In the genomic region with DNA sequence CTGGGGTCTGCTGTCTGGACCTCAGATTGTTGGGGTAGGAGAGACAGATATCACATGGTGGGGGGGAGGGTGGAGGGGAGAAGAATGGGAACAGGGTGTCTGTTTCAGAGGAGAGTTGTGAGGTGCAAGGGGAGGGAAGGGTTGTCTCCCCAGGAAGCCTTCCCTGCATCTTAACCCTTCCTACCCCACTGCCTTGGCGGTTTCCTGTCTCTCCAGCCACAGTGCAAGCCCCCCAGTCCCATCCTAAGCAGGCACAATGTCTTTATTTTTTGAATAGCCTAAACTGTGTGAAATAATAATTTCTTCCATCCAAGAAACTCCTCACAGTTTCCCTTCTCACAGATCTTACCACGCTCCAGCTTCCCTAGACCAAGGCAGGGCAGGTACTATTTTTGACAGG, we compare ENCODE assay signal across 25 cellular contexts. TPM values are rescaled to one million over a fixed set of nuclear protein-coding genes. Genes with fewer than 3 reads are reported as not detected.
DNase-seq lines count a peak whose midpoint lies in the region; ATAC-seq, FAIRE-seq and TF ChIP-seq lines count a peak whose summit lies in the region.
"Had no signal": no experiment of that assay in that cellular context is flagged by ENCODE, and none has a peak within 500 bp of the region (broad histone marks: within the 10 kb centered on the region; RNA-seq: fewer than 3 reads in every experiment).

No MANE protein-coding gene starts in this region.

- CTCF ChIA-PET in GM10248 (lab: Yijun Ruan, JAX) = no interaction called here

- H3K9me3 Mint-ChIP-seq in endodermal cell (no peaks in the 10 kb centered on the region), natural killer cell (no peaks in the 10 kb centered on the region)
- H3K9me3 Mint-ChIP-seq: activated naive CD4-positive, alpha-beta T cell treated with anti-CD3 and anti-CD28 coated beads, Interleukin-2, amount 10 ng/mL, durations not matched to agents 7 days and 5 days; activated T-cell treated with anti-CD3 and anti-CD28 coated beads, Interleukin-2, amount 50 U/mL, for 4 hours had no signal

- H3K9me3 ChIP-seq in BLaER1 (no peaks in the 10 kb centered on the region), HUES48 (ENCODE audit: control insufficient read depth, insufficient read depth, low read length) (no peaks in the 10 kb centered on the region), endodermal cell (ENCODE audit: control insufficient read depth, low read length) (no peaks in the 10 kb centered on the region), Karpas-422 (ENCODE audit: low read length) (no peaks in the 10 kb centered on the region)
- H3K9me3 ChIP-seq: A549, Peyer's patch, uterus had no signal

- H3K4me1 Mint-ChIP-seq in endodermal cell (peaks cover 62% of the 10 kb centered on the region), natural killer cell (peaks cover 44 to 50% of the 10 kb centered on the region in 2 donors)

- no peak overlapping the region for H3K4me3 ChIP-seq in BLaER1
- peak overlapping the region; percentile 65 for H3K4me3 ChIP-seq in HUES48 (ENCODE audit: low read depth, low read length)
- H3K4me3 ChIP-seq in endodermal cell (ENCODE audit: low read length) = peak overlapping the region; percentile 94
- no peak overlapping the region for H3K4me3 ChIP-seq in Karpas-422 (ENCODE audit: low read length)
- H3K4me3 ChIP-seq: A549, Peyer's patch, SK-N-MC, uterus had no signal

- ATAC-seq in natural killer cell (no peak), GM21576 (IDR thresholded peaks at IDR 0.05; ENCODE audit: unreplicated experiment) (no peak)
- ATAC-seq: A549; activated T-cell treated with anti-CD3 and anti-CD28 coated beads, Interleukin-2, amount 50 U/mL, for 4 hours; esophagus mucosa; right cardiac atrium had no signal

- intact Hi-C loops in natural killer cell (cut with micrococcal nuclease) = no loop called here

- H3K9ac ChIP-seq in BLaER1 (no peak overlapping the region), HUES48 (ENCODE audit: low read depth, low read length) (no peak overlapping the region), endodermal cell (ENCODE audit: extremely low read depth, low read length, poor library complexity, severe bottlenecking) (no peak overlapping the region), Karpas-422 (ENCODE audit: low read length) (no peak overlapping the region)

- POLR2A ChIA-PET in GM10248 (lab: Yijun Ruan, JAX) = no interaction called here

- H3K27ac ChIP-seq in BLaER1 (no peak overlapping the region), HUES48 (ENCODE audit: low read depth, low read length) (no peak overlapping the region), endodermal cell (ENCODE audit: low read depth, low read length) (no peak overlapping the region), Karpas-422 (ENCODE audit: low read length) (no peak overlapping the region)
- H3K27ac ChIP-seq: A549, C4-2B, Peyer's patch, SK-N-MC had no signal

- peaks cover 27% of the 10 kb centered on the region for H3K27me3 ChIP-seq in BLaER1
- H3K27me3 ChIP-seq in HUES48 (ENCODE audit: control insufficient read depth, insufficient read depth, low read length) = peaks cover 87% of the 10 kb centered on the region
- peaks cover 12% of the 10 kb centered on the region for H3K27me3 ChIP-seq in endodermal cell (ENCODE audit: control insufficient read depth, insufficient read depth, low read length, poor library complexity, severe bottlenecking)
- H3K27me3 ChIP-seq in Karpas-422 (ENCODE audit: low read length) = no peaks in the 10 kb centered on the region; the same call in 1 of the 2 replicates
- H3K27me3 ChIP-seq: Peyer's patch, uterus had no signal

- H2AFZ ChIP-seq in Karpas-422 (ENCODE audit: low read length) = no peak overlapping the region

- H3K27ac Mint-ChIP-seq in endodermal cell (no peak overlapping the region), natural killer cell (no peak overlapping the region)
- H3K27ac Mint-ChIP-seq: activated naive CD4-positive, alpha-beta T cell treated with anti-CD3 and anti-CD28 coated beads, Interleukin-2, amount 10 ng/mL, durations not matched to agents 7 days and 5 days had no signal

- no peak for FAIRE-seq in D721Med (lab: Jason Lieb, UNC)
- FAIRE-seq: A549, frontal cortex, H54 had no signal

- DNase-seq in endodermal cell (no peak), natural killer cell (no peak), Karpas-422 (no peak), GM10248 (ENCODE audit: extremely low spot score) (no peak), D721Med (ENCODE audit: insufficient read length, low spot score) (no peak)
- DNase-seq: activated naive CD4-positive, alpha-beta T cell treated with anti-CD3 and anti-CD28 coated beads, Interleukin-2, amount 10 ng/mL, durations not matched to agents 7 days and 5 days; activated T-cell treated with anti-CD3 and anti-CD28 coated beads, Interleukin-2, amount 50 U/mL, for 4 hours; aorta; cerebellar nuclear complex; DMS79; NCI-H1105; NCI-H2081; Peyer's patch; right cardiac atrium; substantia nigra; uterus had no signal

- H3K9me2 ChIP-seq in Karpas-422 (replicated peaks; ENCODE audit: insufficient read depth, low read length) = no peaks in the 10 kb centered on the region

- 78 to 100% methylated on average over 1 to 2 of the region's 2 CpGs for WGBS in endodermal cell (ENCODE audit: insufficient coverage in 1 of 2, insufficient read length in 1 of 2), 2 experiments

- peaks cover 73% of the 10 kb centered on the region for H3K79me2 ChIP-seq in Karpas-422 (ENCODE audit: low read length)

- H4K20me1 ChIP-seq in BLaER1 (peaks cover 76% of the 10 kb centered on the region), Karpas-422 (ENCODE audit: insufficient read depth, low read depth, low read length) (peaks cover 31% of the 10 kb centered on the region; the same call in 1 of the 2 replicates)

- TF ChIP-seq CTCF in endodermal cell (conservative IDR thresholded peaks at IDR 0.05) (no peak), natural killer cell (IDR thresholded peaks at IDR 0.05) (no peak), GM10248 (IDR thresholded peaks at IDR 0.05; ENCODE audit: control extremely low read depth, extremely low read depth, low read depth, missing control alignments) (no peak), D721Med (IDR thresholded peaks at IDR 0.05; ENCODE audit: insufficient read depth, missing control alignments) (no peak)

- peaks cover 41% of the 10 kb centered on the region for H3K4me1 ChIP-seq in BLaER1
- H3K4me1 ChIP-seq in HUES48 (ENCODE audit: control insufficient read depth, insufficient read depth, low read length) = peaks cover 70% of the 10 kb centered on the region
- peaks cover 44% of the 10 kb centered on the region for H3K4me1 ChIP-seq in endodermal cell (ENCODE audit: control insufficient read depth, insufficient read depth, low read length)
- peaks cover 22% of the 10 kb centered on the region for H3K4me1 ChIP-seq in Karpas-422 (ENCODE audit: low read length)

- H3K36me3 ChIP-seq in BLaER1 = peaks cover 46% of the 10 kb centered on the region
- H3K36me3 ChIP-seq in HUES48 (ENCODE audit: control insufficient read depth, insufficient read depth, low read length) = no peaks in the 10 kb centered on the region
- peaks cover 38% of the 10 kb centered on the region for H3K36me3 ChIP-seq in endodermal cell (ENCODE audit: control insufficient read depth, insufficient read depth, low read length)
- H3K36me3 ChIP-seq in Karpas-422 (ENCODE audit: insufficient read depth, low read length) = 0 out of 2 replicates have a peak, but pooled peaks cover 6% of the 10 kb centered on the region
- H3K36me3 ChIP-seq: uterus had no signal

- H3K4me2 ChIP-seq in BLaER1 (peak overlapping the region; percentile 89; the same call in 1 of the 2 replicates), Karpas-422 (ENCODE audit: low read depth, low read length, poor library complexity, severe bottlenecking) (no peak overlapping the region)
- H3K4me2 ChIP-seq: A549 had no signal

- H3K4me3 Mint-ChIP-seq in endodermal cell (peak overlapping the region; percentile 93), natural killer cell (peak overlapping the region; percentile 66)

- H3K36me3 Mint-ChIP-seq in endodermal cell (ENCODE audit: low read depth) = peaks cover 27% of the 10 kb centered on the region
- no peaks in the 10 kb centered on the region for H3K36me3 Mint-ChIP-seq in natural killer cell

- H3K27me3 Mint-ChIP-seq in endodermal cell (ENCODE audit: insufficient read depth) (peaks cover 76% of the 10 kb centered on the region), natural killer cell (ENCODE audit: low read depth in 2 of 2) (peaks cover 0 to 12% of the 10 kb centered on the region in 2 donors)

RNA-seq across cellular contexts. Expression of a gene that starts 3.5 kb away (rescaled TPM):
- total RNA-seq in endodermal cell (10 to 100 TPM; 44.4 to 47.7 TPM), natural killer cell (10 to 100 TPM; 11.2 to 21.1 (median 14.7) TPM)
- polyA plus RNA-seq in endodermal cell (2013, experiment 1 of 2) = 54.1 TPM
- 47.0 TPM for polyA plus RNA-seq in endodermal cell (2013, experiment 2 of 2)
- 3.6 and 5.0 TPM in 2 replicates for total RNA-seq in Karpas-422 (2014; rRNA removed; shearing (Covaris generic); ENCODE audit: low replicate concordance)

Comparison
In these comparisons a context has a peak if more than half of its experiments do, and no peak if none do; other contexts are left out.
1. H3K4me3 ChIP-seq: peak in HUES48 (single experiment) and endodermal cell (single experiment); none in BLaER1 (single experiment) and Karpas-422 (single experiment).